Comparison of ENCODE assay signal across 8 cellular contexts in genomic region chr1:223776075-223776814, GRCh38.
A peak's percentile ranks its signal among the peaks of the same experiment; 100 is the strongest.
DNase-seq lines count a peak whose midpoint lies in the region; ATAC-seq and TF ChIP-seq lines count a peak whose summit lies in the region.

No MANE protein-coding gene starts in this region.

- peaks cover 6% of the 10 kb centered on the region for H3K4me1 ChIP-seq in CD4-positive, CD25-positive, alpha-beta regulatory T cell (ENCODE audit: control insufficient read depth, insufficient read depth, low read length, poor library complexity, severe bottlenecking)

- POLR2A ChIA-PET in activated naive CD8-positive, alpha-beta T cell treated with anti-CD3 and anti-CD28 coated beads, Interleukin-2, amount 10 ng/mL, durations not matched to agents 7 days and 5 days (lab: Charles Lee): interaction anchor here (0.6 kb wide), 1 partner anchor 13 kb away, joined by 3 read pairs; no protein-coding TSS in a partner anchor

- peak in 1 of 3 donors; percentile 49 for DNase-seq in CD4-positive, CD25-positive, alpha-beta regulatory T cell
- DNase-seq in M059J (ENCODE audit: low read depth) (peak; percentile 97), kidney glomerular epithelial cell (lab: John Stamatoyannopoulos, UW) (peak; percentile 92), omental fat pad (ENCODE audit: low spot score) (no peak), NCI-H2171 treated with DMSO at 0.1 percent for 48 hours (lab: John Stamatoyannopoulos, UW) (no peak)
- DNase-seq in activated naive CD8-positive, alpha-beta T cell treated with anti-CD3 and anti-CD28 coated beads, Interleukin-2, amount 10 ng/mL, durations not matched to agents 7 days and 5 days: no peak
- peak; percentile 51 for DNase-seq in stimulated activated naive CD8-positive, alpha-beta T cell treated with anti-CD3 and anti-CD28 coated beads, Interleukin-15, Interleukin-2, amounts not matched to agents 100 U/mL and 50 U/mL, for 24 hours

- no peaks in the 10 kb centered on the region for H3K9me3 ChIP-seq in CD4-positive, CD25-positive, alpha-beta regulatory T cell (ENCODE audit: control insufficient read depth in 2 of 2, low read length in 2 of 2)

- H3K4me1 Mint-ChIP-seq in CD4-positive, CD25-positive, alpha-beta regulatory T cell: peaks cover 5 to 21% (median 8%) of the 10 kb centered on the region in 4 donors
- H3K4me1 Mint-ChIP-seq in activated naive CD8-positive, alpha-beta T cell treated with anti-CD3 and anti-CD28 coated beads, Interleukin-2, amount 10 ng/mL, durations not matched to agents 7 days and 5 days: peaks cover 18% of the 10 kb centered on the region

- H3K36me3 Mint-ChIP-seq in CD4-positive, CD25-positive, alpha-beta regulatory T cell: peaks cover 38% of the 10 kb centered on the region
- H3K36me3 Mint-ChIP-seq in activated naive CD8-positive, alpha-beta T cell treated with anti-CD3 and anti-CD28 coated beads, Interleukin-2, amount 10 ng/mL, durations not matched to agents 7 days and 5 days: peaks cover 38% of the 10 kb centered on the region

- no peak for TF ChIP-seq CTCF in omental fat pad (IDR thresholded peaks at IDR 0.05)

- H3K27me3 ChIP-seq in CD4-positive, CD25-positive, alpha-beta regulatory T cell (ENCODE audit: control insufficient read depth, insufficient read depth, low read length): no peaks in the 10 kb centered on the region

- H3K36me3 ChIP-seq in CD4-positive, CD25-positive, alpha-beta regulatory T cell (ENCODE audit: control insufficient read depth, insufficient read depth, low read length): peaks cover 80% of the 10 kb centered on the region

- no peaks in the 10 kb centered on the region for H3K27me3 Mint-ChIP-seq in CD4-positive, CD25-positive, alpha-beta regulatory T cell
- no peaks in the 10 kb centered on the region for H3K27me3 Mint-ChIP-seq in activated naive CD8-positive, alpha-beta T cell treated with anti-CD3 and anti-CD28 coated beads, Interleukin-2, amount 10 ng/mL, durations not matched to agents 7 days and 5 days

- no peak overlapping the region for H3K27ac ChIP-seq in CD4-positive, CD25-positive, alpha-beta regulatory T cell (ENCODE audit: insufficient read depth, low read length, poor library complexity, severe bottlenecking)

- no peak overlapping the region for H3K4me3 ChIP-seq in CD4-positive, CD25-positive, alpha-beta regulatory T cell (ENCODE audit: low read depth, low read length)

- H3K4me3 Mint-ChIP-seq in CD4-positive, CD25-positive, alpha-beta regulatory T cell: no peak overlapping the region
- no peak overlapping the region for H3K4me3 Mint-ChIP-seq in activated naive CD8-positive, alpha-beta T cell treated with anti-CD3 and anti-CD28 coated beads, Interleukin-2, amount 10 ng/mL, durations not matched to agents 7 days and 5 days

- peak; percentile 66 to 75 for ATAC-seq in CD4-positive, CD25-positive, alpha-beta regulatory T cell (ENCODE audit: low read depth in 2 of 2)
- peak; percentile 88 for ATAC-seq in activated naive CD8-positive, alpha-beta T cell treated with anti-CD3 and anti-CD28 coated beads, Interleukin-2, amount 10 ng/mL, durations not matched to agents 7 days and 5 days (ENCODE audit: low read depth)
- peak; percentile 96 for ATAC-seq in stimulated activated naive CD8-positive, alpha-beta T cell treated with anti-CD3 and anti-CD28 coated beads, Interleukin-15, Interleukin-2, amounts not matched to agents 100 U/mL and 50 U/mL, for 24 hours
- no peak for ATAC-seq in omental fat pad (ENCODE audit: low FRiP score)
- ATAC-seq in GM21529 (IDR thresholded peaks at IDR 0.05; ENCODE audit: unreplicated experiment): no peak

- H3K27ac Mint-ChIP-seq in CD4-positive, CD25-positive, alpha-beta regulatory T cell: peak overlapping the region; percentile 26 to 83 (median 75)
- peak overlapping the region; percentile 60 for H3K27ac Mint-ChIP-seq in activated naive CD8-positive, alpha-beta T cell treated with anti-CD3 and anti-CD28 coated beads, Interleukin-2, amount 10 ng/mL, durations not matched to agents 7 days and 5 days

- no peaks in the 10 kb centered on the region for H3K9me3 Mint-ChIP-seq in CD4-positive, CD25-positive, alpha-beta regulatory T cell
- no peaks in the 10 kb centered on the region for H3K9me3 Mint-ChIP-seq in activated naive CD8-positive, alpha-beta T cell treated with anti-CD3 and anti-CD28 coated beads, Interleukin-2, amount 10 ng/mL, durations not matched to agents 7 days and 5 days

Comparison
In these comparisons a context has a peak if more than half of its experiments do, and no peak if none do; other contexts are left out.
1. ATAC-seq: peak in CD4-positive, CD25-positive, alpha-beta regulatory T cell (2 of 2), activated naive CD8-positive, alpha-beta T cell treated with anti-CD3 and anti-CD28 coated beads, Interleukin-2, amount 10 ng/mL, durations not matched to agents 7 days and 5 days (single experiment) and stimulated activated naive CD8-positive, alpha-beta T cell treated with anti-CD3 and anti-CD28 coated beads, Interleukin-15, Interleukin-2, amounts not matched to agents 100 U/mL and 50 U/mL, for 24 hours (single experiment); none in omental fat pad (single experiment) and GM21529 (single experiment).
2. DNase-seq: peak in M059J (single experiment), kidney glomerular epithelial cell (single experiment) and stimulated activated naive CD8-positive, alpha-beta T cell treated with anti-CD3 and anti-CD28 coated beads, Interleukin-15, Interleukin-2, amounts not matched to agents 100 U/mL and 50 U/mL, for 24 hours (single experiment); none in activated naive CD8-positive, alpha-beta T cell treated with anti-CD3 and anti-CD28 coated beads, Interleukin-2, amount 10 ng/mL, durations not matched to agents 7 days and 5 days (single experiment), omental fat pad (single experiment) and NCI-H2171 treated with DMSO at 0.1 percent for 48 hours (single experiment).